In genomic region chr17:78184868-78185267, GRCh38 we compare ENCODE assay signal across 11 cellular contexts. TPM values are rescaled to one million over a fixed set of nuclear protein-coding genes. Genes with fewer than 3 reads are reported as not detected.
A peak's percentile ranks its signal among the peaks of the same experiment; 100 is the strongest.
DNase-seq lines count a peak whose midpoint lies in the region; ATAC-seq and TF ChIP-seq lines count a peak whose summit lies in the region.
"Had no signal": no experiment of that assay in that cellular context is flagged by ENCODE, and none has a peak within 500 bp of the region (broad histone marks: within the 10 kb centered on the region; RNA-seq: fewer than 3 reads in every experiment).

No MANE protein-coding gene starts in this region.

- H4K91ac ChIP-seq in IMR-90 (ENCODE audit: insufficient read depth, low read depth, low read length) = no peak overlapping the region

- no peak overlapping the region for H3K4me3 ChIP-seq in IMR-90 (ENCODE audit: insufficient read depth, low read depth, low read length)
- H3K4me3 ChIP-seq: psoas muscle had no signal

- no peak overlapping the region for H3K4ac ChIP-seq in IMR-90 (ENCODE audit: low read depth, low read length)

- intact Hi-C loops in IMR-90 (cut with micrococcal nuclease) = no loop called here

- CTCF ChIA-PET in IMR-90 (lab: Yijun Ruan, JAX) = no interaction called here

- H4K5ac ChIP-seq in IMR-90 (ENCODE audit: low read depth, low read length) = no peak overlapping the region; the same call in 1 of the 2 replicates

- H2AK9ac ChIP-seq in IMR-90 (replicated peaks; ENCODE audit: low read depth, low read length, poor library complexity) = peak overlapping the region; percentile 65

- no peak overlapping the region for H2BK5ac ChIP-seq in IMR-90 (ENCODE audit: low read depth, low read length, poor library complexity, severe bottlenecking)

- TF ChIP-seq POLR2A in IMR-90 (IDR thresholded peaks at IDR 0.05; ENCODE audit: low read depth, low read length) = no peak

- H3K79me1 ChIP-seq in IMR-90 (ENCODE audit: low read depth in 1 of 2, low read length in 2 of 2) = peaks cover 24 to 63% of the 10 kb centered on the region in 2 experiments

- WGBS in IMR-90 (ENCODE audit: extremely low coverage in 2 of 2, insufficient read length in 1 of 2), 2 experiments = no CpG with 5 or more reads among the region's 9 CpGs

- H2AK5ac ChIP-seq in IMR-90 (ENCODE audit: low read depth, low read length) = no peak overlapping the region

- no TSS peak for BruUV-seq in IMR-90 (replicated peaks; lab: Mats Ljungman, UMichigan)

- H3K27ac Mint-ChIP-seq in brain = peak overlapping the region in 2 of 5 experiments; percentile 19 to 32
- peak overlapping the region; percentile 93 for H3K27ac Mint-ChIP-seq in neural crest cell (ENCODE audit: unreplicated experiment)
- no peak overlapping the region for H3K27ac Mint-ChIP-seq in chondrocyte (ENCODE audit: unreplicated experiment)
- H3K27ac Mint-ChIP-seq in stimulated activated memory B cell treated with anti-CD40 and anti-IgM and Interleukin-4, amounts not matched to agents 10 μg/mL and 1 μg/mL and 100 μg/mL, for 72 hours = no peak overlapping the region

- peaks cover 44% of the 10 kb centered on the region for H3K4me1 Mint-ChIP-seq in brain
- peaks cover 43% of the 10 kb centered on the region for H3K4me1 Mint-ChIP-seq in neural crest cell
- peaks cover 33% of the 10 kb centered on the region for H3K4me1 Mint-ChIP-seq in chondrocyte (ENCODE audit: low read depth)
- H3K4me1 Mint-ChIP-seq in stimulated activated memory B cell treated with anti-CD40 and anti-IgM and Interleukin-4, amounts not matched to agents 10 μg/mL and 1 μg/mL and 100 μg/mL, for 72 hours = peaks cover 30% of the 10 kb centered on the region

- H3K56ac ChIP-seq in IMR-90 (ENCODE audit: extremely low read depth, insufficient read depth, low read length) = no peak overlapping the region

- H4K20me1 ChIP-seq in IMR-90 (ENCODE audit: insufficient read depth, low read length) = 0 out of 2 replicates have a peak, but pooled peaks cover 6% of the 10 kb centered on the region

- H2AFZ ChIP-seq in IMR-90 (replicated peaks; ENCODE audit: low read length, poor library complexity) = peak overlapping the region; percentile 36

- H2BK20ac ChIP-seq in IMR-90 (ENCODE audit: low read depth, low read length) = no peak overlapping the region

- H3K14ac ChIP-seq in IMR-90 (replicated peaks; ENCODE audit: low read depth, low read length) = no peak overlapping the region

- H3K18ac ChIP-seq in IMR-90 (ENCODE audit: low read depth, low read length) = no peak overlapping the region

- H3K4me3 Mint-ChIP-seq in brain = peak overlapping the region; percentile 44 to 93 (median 76)
- peak overlapping the region; percentile 86 for H3K4me3 Mint-ChIP-seq in neural crest cell
- H3K4me3 Mint-ChIP-seq in chondrocyte (ENCODE audit: unreplicated experiment) = no peak overlapping the region
- H3K4me3 Mint-ChIP-seq in stimulated activated memory B cell treated with anti-CD40 and anti-IgM and Interleukin-4, amounts not matched to agents 10 μg/mL and 1 μg/mL and 100 μg/mL, for 72 hours = no peak overlapping the region

- peak overlapping the region; percentile 92 for H3K27ac ChIP-seq in C4-2B
- no peak overlapping the region for H3K27ac ChIP-seq in IMR-90 (ENCODE audit: insufficient read depth, low read length)
- H3K27ac ChIP-seq: psoas muscle had no signal

- H3K27me3 Mint-ChIP-seq in brain (no peaks in the 10 kb centered on the region), neural crest cell (ENCODE audit: low read depth) (no peaks in the 10 kb centered on the region), chondrocyte (ENCODE audit: low read depth) (no peaks in the 10 kb centered on the region)
- H3K27me3 Mint-ChIP-seq in stimulated activated memory B cell treated with anti-CD40 and anti-IgM and Interleukin-4, amounts not matched to agents 10 μg/mL and 1 μg/mL and 100 μg/mL, for 72 hours = no peaks in the 10 kb centered on the region

- H3K4me1 ChIP-seq in IMR-90 (ENCODE audit: control insufficient read depth, insufficient read depth, low read length) = peaks cover 10% of the 10 kb centered on the region

- TF ChIP-seq RAD21 in IMR-90 (IDR thresholded peaks at IDR 0.05; ENCODE audit: low read length) = no peak

- peak overlapping the region; percentile 55; the same call in 1 of the 2 replicates for H3K23ac ChIP-seq in IMR-90 (ENCODE audit: low read depth, low read length)

- H2BK15ac ChIP-seq in IMR-90 (ENCODE audit: low read depth, low read length) = no peak overlapping the region

- no peaks in the 10 kb centered on the region for H3K9me3 ChIP-seq in IMR-90 (ENCODE audit: control insufficient read depth, insufficient read depth, low read length)
- H3K9me3 ChIP-seq: psoas muscle had no signal

- no peak overlapping the region; a peak in 1 of 4 replicates for H4K8ac ChIP-seq in IMR-90 (ENCODE audit: low read depth in 2 of 2, low read length in 2 of 2)

- no peak for TF ChIP-seq CTCF in C4-2B (conservative IDR thresholded peaks at IDR 0.05)
- TF ChIP-seq CTCF in IMR-90 (conservative IDR thresholded peaks at IDR 0.05; ENCODE audit: low read depth, low read length) = no peak
- no peak for TF ChIP-seq CTCF in brain (conservative IDR thresholded peaks at IDR 0.05)
- TF ChIP-seq CTCF in neural crest cell (conservative IDR thresholded peaks at IDR 0.05) = no peak
- no peak for TF ChIP-seq CTCF in chondrocyte (IDR thresholded peaks at IDR 0.05)

- H3K9me1 ChIP-seq in IMR-90 (ENCODE audit: insufficient read depth, low read length) = peaks cover 12% of the 10 kb centered on the region; the same call in 1 of the 2 replicates

- dilution Hi-C loops in IMR-90 (cut with HindIII; ENCODE audit: low sequenced_read_pairs, unreplicated experiment) = no loop called here

- DNase-seq in IMR-90 (no peak), neural crest cell (ENCODE audit: low read depth, low spot score) (no peak), AG08395 (ENCODE audit: low spot score) (no peak), chondrocyte (ENCODE audit: low spot score) (no peak)
- DNase-seq in stimulated activated naive CD4-positive, alpha-beta T cell treated with Interleukin-2 at 50 U/mL for 16 hours (lab: John Stamatoyannopoulos, UW) = no peak
- DNase-seq: activated CD4-positive, alpha-beta T cell treated with anti-CD3 and anti-CD28 coated beads for 4 hours; NCI-H2171; psoas muscle had no signal

- H3K9me3 Mint-ChIP-seq in brain (peaks cover 0 to 5% (median 2%) of the 10 kb centered on the region in 5 experiments), neural crest cell (peaks cover 3% of the 10 kb centered on the region), chondrocyte (ENCODE audit: low read depth) (no peaks in the 10 kb centered on the region)
- no peaks in the 10 kb centered on the region for H3K9me3 Mint-ChIP-seq in stimulated activated memory B cell treated with anti-CD40 and anti-IgM and Interleukin-4, amounts not matched to agents 10 μg/mL and 1 μg/mL and 100 μg/mL, for 72 hours

- no peak overlapping the region for H2BK120ac ChIP-seq in IMR-90 (ENCODE audit: low read depth, low read length)

- H3K36me3 Mint-ChIP-seq in brain = peaks cover 12% of the 10 kb centered on the region
- H3K36me3 Mint-ChIP-seq in neural crest cell (ENCODE audit: low read depth) = peaks cover 13% of the 10 kb centered on the region
- H3K36me3 Mint-ChIP-seq in chondrocyte (ENCODE audit: low read depth) = no peaks in the 10 kb centered on the region
- peaks cover 8% of the 10 kb centered on the region for H3K36me3 Mint-ChIP-seq in stimulated activated memory B cell treated with anti-CD40 and anti-IgM and Interleukin-4, amounts not matched to agents 10 μg/mL and 1 μg/mL and 100 μg/mL, for 72 hours

- POLR2A ChIA-PET in IMR-90 (lab: Charles Lee; ENCODE audit: unreplicated experiment) = interaction anchor here (0.7 kb wide), 1 partner anchor 82 kb away, joined by 5 read pairs; no protein-coding TSS in a partner anchor

- no peaks in the 10 kb centered on the region; the same call in 1 of the 2 replicates for H3K36me3 ChIP-seq in IMR-90 (ENCODE audit: control insufficient read depth, insufficient read depth, low read length)

- in situ Hi-C loops in IMR-90 (cut with MboI; ENCODE audit: low sequenced_read_pairs) = no loop called here

- H3K4me2 ChIP-seq in IMR-90 (ENCODE audit: low read depth, low read length) = no peak overlapping the region

- ATAC-seq in IMR-90 (ENCODE audit: low read depth) = no peak
- no peak for ATAC-seq in stimulated activated memory B cell treated with anti-CD40 and anti-IgM and Interleukin-4, amounts not matched to agents 10 μg/mL and 1 μg/mL and 100 μg/mL, for 72 hours
- ATAC-seq: psoas muscle had no signal

- no peak overlapping the region for H3K9ac ChIP-seq in IMR-90 (ENCODE audit: low read depth, low read length)

- H3K27me3 ChIP-seq in IMR-90 (ENCODE audit: control insufficient read depth, insufficient read depth, low read length) = no peaks in the 10 kb centered on the region

RNA-seq across cellular contexts. Expression of gene TK1, which starts 2.0 kb away (rescaled TPM):
- total RNA-seq in IMR-90 (2012; rRNA removed) (109 and 219 TPM in 2 replicates), neural crest cell (48.7 and 53.9 TPM in 2 replicates), chondrocyte (21.1 to 29.5 TPM (median 23.4 TPM) in 3 replicates)
- polyA plus RNA-seq in IMR-90 (2012; rRNA removed) (150 and 181 TPM in 2 replicates), brain (ENCODE audit: insufficient read depth, low read depth, low replicate concordance) (45.3 TPM)
- polyA plus RNA-seq in IMR-90 (2012; cell fraction: cytosol; rRNA removed) = 133 and 160 TPM in 2 replicates
- polyA plus RNA-seq in IMR-90 (2012; cell fraction: nucleus; rRNA removed; ENCODE audit: low replicate concordance) = 27.2 and 110 TPM in 2 replicates

RNA-seq across cellular contexts. Expression of gene AFMID, which starts 2.3 kb away (rescaled TPM):
- total RNA-seq in IMR-90 (2012; rRNA removed) (45.5 and 65.1 TPM in 2 replicates), neural crest cell (38.1 and 41.9 TPM in 2 replicates), chondrocyte (25.5 to 31.7 TPM (median 28.3 TPM) in 3 replicates)
- polyA plus RNA-seq in IMR-90 (2012; rRNA removed) (29.9 and 41.0 TPM in 2 replicates), brain (ENCODE audit: insufficient read depth, low read depth, low replicate concordance) (36.1 TPM)
- 31.0 and 49.3 TPM in 2 replicates for polyA plus RNA-seq in IMR-90 (2012; cell fraction: cytosol; rRNA removed)
- 22.5 and 29.1 TPM in 2 replicates for polyA plus RNA-seq in IMR-90 (2012; cell fraction: nucleus; rRNA removed; ENCODE audit: low replicate concordance)

RNA-seq across cellular contexts. Expression of gene SYNGR2, which starts 16.5 kb away (rescaled TPM):
- total RNA-seq in IMR-90 (2012; rRNA removed) = 11.1 and 14.7 TPM in 2 replicates
- polyA plus RNA-seq in IMR-90 (2012; rRNA removed) = 63.1 and 77.3 TPM in 2 replicates
- 38.9 and 89.5 TPM in 2 replicates for polyA plus RNA-seq in IMR-90 (2012; cell fraction: cytosol; rRNA removed)
- 27.9 and 43.7 TPM in 2 replicates for polyA plus RNA-seq in IMR-90 (2012; cell fraction: nucleus; rRNA removed; ENCODE audit: low replicate concordance)
- polyA plus RNA-seq in brain (ENCODE audit: insufficient read depth, low read depth, low replicate concordance) = 88.2 TPM
- total RNA-seq in neural crest cell = 19.3 and 23.0 TPM in 2 replicates
- total RNA-seq in chondrocyte = 35.1 to 57.6 TPM (median 52.3 TPM) in 3 replicates

RNA-seq across cellular contexts. Expression of gene BIRC5, which starts 29.2 kb away (rescaled TPM):
- total RNA-seq in IMR-90 (2012; rRNA removed) (52.7 and 53.6 TPM in 2 replicates), neural crest cell (123 and 134 TPM in 2 replicates), chondrocyte (10.2 to 11.6 TPM (median 10.9 TPM) in 3 replicates)
- polyA plus RNA-seq in IMR-90 (2012; rRNA removed) (16.6 and 19.5 TPM in 2 replicates), brain (ENCODE audit: insufficient read depth, low read depth, low replicate concordance) (66.4 TPM)
- polyA plus RNA-seq in IMR-90 (2012; cell fraction: cytosol; rRNA removed) = 10.6 and 17.7 TPM in 2 replicates
- polyA plus RNA-seq in IMR-90 (2012; cell fraction: nucleus; rRNA removed; ENCODE audit: low replicate concordance) = 5.5 and 7.2 TPM in 2 replicates

RNA-seq across cellular contexts. Expression of gene C17orf99, which starts 38.7 kb away (rescaled TPM):
- total RNA-seq in IMR-90 (2012; rRNA removed) = not detected in 2 replicates
- polyA plus RNA-seq in IMR-90 (2012; rRNA removed) = not detected in 2 replicates
- not detected in 2 replicates for polyA plus RNA-seq in IMR-90 (2012; cell fraction: cytosol; rRNA removed)
- polyA plus RNA-seq in IMR-90 (2012; cell fraction: nucleus; rRNA removed; ENCODE audit: low replicate concordance) = not detected in 2 replicates
- polyA plus RNA-seq in brain (ENCODE audit: insufficient read depth, low read depth, low replicate concordance) = not detected
- not detected in 2 replicates for total RNA-seq in neural crest cell
- not detected in 3 replicates for total RNA-seq in chondrocyte
- total RNA-seq: psoas muscle had no signal
- polyA plus RNA-seq: psoas muscle had no signal

Comparison
In these comparisons a context has a peak if more than half of its experiments do, and no peak if none do; other contexts are left out.
1. H3K4me3 Mint-ChIP-seq: peak in brain (5 of 5) and neural crest cell (single experiment); none in chondrocyte (single experiment) and stimulated activated memory B cell treated with anti-CD40 and anti-IgM and Interleukin-4, amounts not matched to agents 10 μg/mL and 1 μg/mL and 100 μg/mL, for 72 hours (single experiment).